ENCODE assay signal across 21 cellular contexts in the genomic region with DNA sequence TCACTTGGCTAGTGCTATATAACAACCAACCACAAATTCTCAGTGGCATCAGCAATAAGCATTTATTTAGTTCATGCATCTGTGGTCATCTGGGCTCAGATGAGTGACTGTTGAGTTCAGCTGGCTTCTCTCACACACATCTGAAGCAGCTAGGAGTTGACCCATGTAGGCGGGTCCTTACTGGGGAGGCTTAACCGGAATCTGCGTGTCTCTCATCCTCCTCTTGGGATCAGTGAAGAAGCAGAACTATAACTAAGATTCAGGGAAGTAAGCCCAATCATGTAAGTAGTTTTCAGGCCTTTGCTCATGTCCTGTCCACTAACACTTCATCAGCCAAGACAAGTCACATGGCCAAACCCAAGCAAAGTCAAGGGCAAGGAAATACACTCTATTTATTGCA.
DNase-seq lines count a peak whose midpoint lies in the region; ATAC-seq and TF ChIP-seq lines count a peak whose summit lies in the region.
"Had no signal": no experiment of that assay in that cellular context is flagged by ENCODE, and none has a peak within 500 bp of the region (broad histone marks: within the 10 kb centered on the region; RNA-seq: fewer than 3 reads in every experiment).

No MANE protein-coding gene starts in this region.

- H3K4me3 ChIP-seq in left lung = no peak overlapping the region
- no peak overlapping the region for H3K4me3 ChIP-seq in transverse colon
- H3K4me3 ChIP-seq: BLaER1 had no signal

- H3K27ac ChIP-seq in left lung = no peak overlapping the region
- H3K27ac ChIP-seq in CD4-positive, alpha-beta T cell (ENCODE audit: low read depth, low read length) = no peak overlapping the region
- H3K27ac ChIP-seq in transverse colon = no peak overlapping the region
- H3K27ac ChIP-seq: 22Rv1, BLaER1, C4-2B had no signal

- H3K36me3 Mint-ChIP-seq in CD4-positive, alpha-beta T cell (ENCODE audit: low read depth) = no peaks in the 10 kb centered on the region
- H3K36me3 Mint-ChIP-seq: CD4-positive, CD25-positive, alpha-beta regulatory T cell; CD8-positive, alpha-beta memory T cell had no signal

- no peaks in the 10 kb centered on the region for H3K4me1 Mint-ChIP-seq in CD4-positive, alpha-beta T cell (ENCODE audit: low read depth)
- H3K4me1 Mint-ChIP-seq: B cell; CD4-positive, CD25-positive, alpha-beta regulatory T cell; CD8-positive, alpha-beta memory T cell had no signal

- H3K36me3 ChIP-seq in left lung (no peaks in the 10 kb centered on the region), transverse colon (no peaks in the 10 kb centered on the region)
- H3K36me3 ChIP-seq: BLaER1 had no signal

- POLR2A ChIA-PET in CD4-positive, alpha-beta T cell (lab: Charles Lee) = no interaction called here

- H3K9me3 Mint-ChIP-seq in CD4-positive, alpha-beta T cell = no peaks in the 10 kb centered on the region

- H3K9me3 ChIP-seq in left lung = no peaks in the 10 kb centered on the region
- no peaks in the 10 kb centered on the region for H3K9me3 ChIP-seq in CD4-positive, alpha-beta T cell (ENCODE audit: control insufficient read depth, low read length)
- H3K9me3 ChIP-seq in transverse colon = no peaks in the 10 kb centered on the region
- H3K9me3 ChIP-seq: BLaER1 had no signal

- no peak for TF ChIP-seq EP300 in transverse colon (IDR thresholded peaks at IDR 0.05; ENCODE audit: low read depth)

- H3K4me1 ChIP-seq in left lung (no peaks in the 10 kb centered on the region), transverse colon (no peaks in the 10 kb centered on the region)
- H3K4me1 ChIP-seq: BLaER1 had no signal

- CTCF ChIA-PET in CD4-positive, alpha-beta T cell (lab: Charles Lee) = no interaction called here

- WGBS in transverse colon (ENCODE audit: low coverage in 1 of 2), 2 donors = 79 to 100% methylated on average over 1 to 3 of the region's 3 CpGs

- no peaks in the 10 kb centered on the region for H3K27me3 Mint-ChIP-seq in CD4-positive, alpha-beta T cell
- H3K27me3 Mint-ChIP-seq: CD4-positive, CD25-positive, alpha-beta regulatory T cell had no signal

- H3K27me3 ChIP-seq in left lung = no peaks in the 10 kb centered on the region
- H3K27me3 ChIP-seq in CD4-positive, alpha-beta T cell (ENCODE audit: control insufficient read depth, insufficient read depth, low read length) = no peaks in the 10 kb centered on the region
- H3K27me3 ChIP-seq in transverse colon = no peaks in the 10 kb centered on the region
- H3K27me3 ChIP-seq: BLaER1 had no signal

- intact Hi-C loops in Right ventricle myocardium inferior (cut with DNase I) (no loop called here), Right ventricle myocardium superior (cut with DNase I) (no loop called here), left lung (cut with DNase I) (no loop called here), transverse colon (cut with DNase I; ENCODE audit: low total_unique reads) (no loop called here)
- intact Hi-C loops in CD4-positive, alpha-beta T cell (cut with DNase I, micrococcal nuclease) = no loop called here

- no peak for DNase-seq in Right ventricle myocardium inferior (ENCODE audit: missing footprints)
- DNase-seq in Right ventricle myocardium superior = no peak
- peak; percentile 67 for DNase-seq in MV-4-11 (lab: John Stamatoyannopoulos, UW)
- DNase-seq in left lung = no peak
- peak; percentile 46 for DNase-seq in myocyte (ENCODE audit: low read depth)
- DNase-seq in CD4-positive, alpha-beta T cell = no peak
- no peak for DNase-seq in transverse colon
- DNase-seq in stimulated activated CD4-positive, alpha-beta T cell treated with anti-CD3 and anti-CD28 coated beads, Interleukin-4, amount 100 ng/mL, for 4 hours = no peak
- DNase-seq: CD4-positive, CD25-positive, alpha-beta regulatory T cell; CD8-positive, alpha-beta memory T cell; DMS 273 treated with DMSO at 0.1 percent for 48 hours; DMS79; EL; GDM1; GOT3; H7; HCEC 1CT had no signal

- TF ChIP-seq CTCF in left lung (IDR thresholded peaks at IDR 0.05) = no peak
- TF ChIP-seq CTCF in CD4-positive, alpha-beta T cell (IDR thresholded peaks at IDR 0.05) = no peak
- no peak for TF ChIP-seq CTCF in transverse colon (IDR thresholded peaks at IDR 0.05)

- in situ Hi-C loops in transverse colon (cut with MboI; ENCODE audit: low pct_ligation_motif_present in 1 of 4, low pct_unique_long_range_greater_than_20kb in 1 of 4, low sequenced_read_pairs in 3 of 4) = no loop called here

- no peak overlapping the region for H3K4me3 Mint-ChIP-seq in CD4-positive, alpha-beta T cell
- H3K4me3 Mint-ChIP-seq: B cell; CD4-positive, CD25-positive, alpha-beta regulatory T cell; CD8-positive, alpha-beta memory T cell had no signal

- ATAC-seq in Right ventricle myocardium inferior = peak; percentile 42
- no peak for ATAC-seq in Right ventricle myocardium superior (ENCODE audit: poor library complexity)
- peak; percentile 77 for ATAC-seq in left lung
- ATAC-seq in CD4-positive, alpha-beta T cell (ENCODE audit: poor library complexity) = no peak

- no peak overlapping the region for H3K27ac Mint-ChIP-seq in CD4-positive, alpha-beta T cell
- H3K27ac Mint-ChIP-seq: B cell; CD4-positive, CD25-positive, alpha-beta regulatory T cell; CD8-positive, alpha-beta memory T cell had no signal

- no peak for TF ChIP-seq POLR2A in transverse colon (IDR thresholded peaks at IDR 0.05)

Comparison
In these comparisons a context has a peak if more than half of its experiments do, and no peak if none do; other contexts are left out.
1. ATAC-seq: peak in Right ventricle myocardium inferior (single experiment) and left lung (single experiment); none in Right ventricle myocardium superior (single experiment) and CD4-positive, alpha-beta T cell (single experiment).
2. DNase-seq: peak in MV-4-11 (single experiment) and myocyte (single experiment); none in Right ventricle myocardium inferior (single experiment), Right ventricle myocardium superior (single experiment), left lung (0 of 2), CD4-positive, alpha-beta T cell (0 of 10), transverse colon (single experiment) and stimulated activated CD4-positive, alpha-beta T cell treated with anti-CD3 and anti-CD28 coated beads, Interleukin-4, amount 100 ng/mL, for 4 hours (0 of 2).